8 cellular contexts compared by ENCODE assay signal in genomic region chr15:28096411-28096719, GRCh38. TPM values are rescaled to one million over a fixed set of nuclear protein-coding genes. Genes with fewer than 3 reads are reported as not detected.
DNase-seq lines count a peak whose midpoint lies in the region; ATAC-seq and TF ChIP-seq lines count a peak whose summit lies in the region.

No MANE protein-coding gene starts in this region.

- H3K9me3 Mint-ChIP-seq in activated T-helper 2 cell treated with anti-CD3 and anti-CD28 coated beads, Interferon-gamma antibody, Interleukin-2, Interleukin-4, amounts not matched to agents 10 μg/mL and 5 μg/mL and 100 μg/mL, durations not matched to agents 14 hours and 24 hours and 36 hours: peaks cover 3% of the 10 kb centered on the region

- peaks cover 0 to 100% (median 75%) of the 10 kb centered on the region in 7 donors for H3K27me3 ChIP-seq in heart right ventricle
- peaks cover 50% of the 10 kb centered on the region for H3K27me3 ChIP-seq in lower lobe of right lung (ENCODE audit: low read depth)
- peaks cover 0 to 22% of the 10 kb centered on the region in 2 donors for H3K27me3 ChIP-seq in uterus

- 0 to 1% methylated on average over 15 of the region's 15 CpGs for WGBS in heart right ventricle, 2 donors

- peaks cover 8 to 44% (median 36%) of the 10 kb centered on the region in 9 donors for H3K4me1 ChIP-seq in heart right ventricle
- peaks cover 49% of the 10 kb centered on the region for H3K4me1 ChIP-seq in lower lobe of right lung
- peaks cover 0 to 12% of the 10 kb centered on the region in 2 donors for H3K4me1 ChIP-seq in uterus

- intact Hi-C loops in heart right ventricle (cut with DNase I) (no loop called here), left ventricle myocardium superior (cut with micrococcal nuclease) (no loop called here), lower lobe of right lung (cut with DNase I) (no loop called here), uterus (cut with DNase I; ENCODE audit: low total_unique reads) (no loop called here)
- intact Hi-C loops in activated T-helper 2 cell treated with anti-CD3 and anti-CD28 coated beads, Interferon-gamma antibody, Interleukin-2, Interleukin-4, amounts not matched to agents 10 μg/mL and 5 μg/mL and 100 μg/mL, durations not matched to agents 14 hours and 24 hours and 36 hours (cut with micrococcal nuclease): no loop called here

- CTCF ChIA-PET in GM10248 (lab: Yijun Ruan, JAX): interaction anchor here (1.6 kb wide), 1 partner anchor 11 kb away, joined by 5 read pairs; no protein-coding TSS in a partner anchor

- H3K4me3 ChIP-seq in heart right ventricle (peak overlapping the region in 9 of 10 donors; percentile 44 to 64 (median 52)), lower lobe of right lung (peak overlapping the region; percentile 59), uterus (peak overlapping the region; percentile 27 to 34)

- TF ChIP-seq CTCF in heart right ventricle (IDR thresholded peaks at IDR 0.05): no peak
- no peak for TF ChIP-seq CTCF in lower lobe of right lung (IDR thresholded peaks at IDR 0.05)
- TF ChIP-seq CTCF in uterus (IDR thresholded peaks at IDR 0.05): no peak
- no peak for TF ChIP-seq CTCF in GM10248 (IDR thresholded peaks at IDR 0.05; ENCODE audit: control extremely low read depth, extremely low read depth, low read depth, missing control alignments)

- no peak overlapping the region for H3K27ac Mint-ChIP-seq in activated T-helper 2 cell treated with anti-CD3 and anti-CD28 coated beads, Interferon-gamma antibody, Interleukin-2, Interleukin-4, amounts not matched to agents 10 μg/mL and 5 μg/mL and 100 μg/mL, durations not matched to agents 14 hours and 24 hours and 36 hours

- no peak for TF ChIP-seq POLR2A in uterus (IDR thresholded peaks at IDR 0.05)

- peaks cover 16% of the 10 kb centered on the region for H3K4me1 Mint-ChIP-seq in activated T-helper 2 cell treated with anti-CD3 and anti-CD28 coated beads, Interferon-gamma antibody, Interleukin-2, Interleukin-4, amounts not matched to agents 10 μg/mL and 5 μg/mL and 100 μg/mL, durations not matched to agents 14 hours and 24 hours and 36 hours (ENCODE audit: low read depth)

- ATAC-seq in heart right ventricle (peak in 1 of 8 donors; percentile 6), left ventricle myocardium superior (no peak), lower lobe of right lung (no peak), GM21423 (IDR thresholded peaks at IDR 0.05; ENCODE audit: unreplicated experiment) (no peak)

- H3K27me3 Mint-ChIP-seq in activated T-helper 2 cell treated with anti-CD3 and anti-CD28 coated beads, Interferon-gamma antibody, Interleukin-2, Interleukin-4, amounts not matched to agents 10 μg/mL and 5 μg/mL and 100 μg/mL, durations not matched to agents 14 hours and 24 hours and 36 hours (ENCODE audit: low read depth): peaks cover 57% of the 10 kb centered on the region

- peak overlapping the region; percentile 79 for H3K4me3 Mint-ChIP-seq in activated T-helper 2 cell treated with anti-CD3 and anti-CD28 coated beads, Interferon-gamma antibody, Interleukin-2, Interleukin-4, amounts not matched to agents 10 μg/mL and 5 μg/mL and 100 μg/mL, durations not matched to agents 14 hours and 24 hours and 36 hours (ENCODE audit: low read depth)

- H3K36me3 Mint-ChIP-seq in activated T-helper 2 cell treated with anti-CD3 and anti-CD28 coated beads, Interferon-gamma antibody, Interleukin-2, Interleukin-4, amounts not matched to agents 10 μg/mL and 5 μg/mL and 100 μg/mL, durations not matched to agents 14 hours and 24 hours and 36 hours (ENCODE audit: low read depth): no peaks in the 10 kb centered on the region

- H3K36me3 ChIP-seq in heart right ventricle (no peaks in the 10 kb centered on the region), lower lobe of right lung (no peaks in the 10 kb centered on the region), uterus (no peaks in the 10 kb centered on the region)

- POLR2A ChIA-PET in GM10248 (lab: Yijun Ruan, JAX): no interaction called here

- DNase-seq in heart right ventricle: no peak
- no peak for DNase-seq in left ventricle myocardium superior
- no peak for DNase-seq in activated T-helper 2 cell treated with anti-CD3 and anti-CD28 coated beads, Interferon-gamma antibody, Interleukin-2, Interleukin-4, amounts not matched to agents 10 μg/mL and 5 μg/mL and 100 μg/mL, durations not matched to agents 14 hours and 24 hours and 36 hours (ENCODE audit: low spot score)
- DNase-seq in lower lobe of right lung: no peak
- no peak for DNase-seq in uterus
- no peak for DNase-seq in medulla oblongata (ENCODE audit: extremely low spot score)
- DNase-seq in GM10248 (ENCODE audit: extremely low spot score): no peak

- H3K9me3 ChIP-seq in heart right ventricle (peaks cover 0 to 6% (median 5%) of the 10 kb centered on the region in 11 donors), lower lobe of right lung (peaks cover 4% of the 10 kb centered on the region), uterus (no peaks in the 10 kb centered on the region)

- peak overlapping the region in 5 of 10 donors; percentile 31 to 69 (median 48) for H3K27ac ChIP-seq in heart right ventricle
- peak overlapping the region; percentile 72 for H3K27ac ChIP-seq in lower lobe of right lung
- H3K27ac ChIP-seq in uterus: no peak overlapping the region

RNA-seq across cellular contexts. Expression of gene OCA2, which starts 2.8 kb away (rescaled TPM):
- total RNA-seq in heart right ventricle (under 1 TPM in 4 of 10 donors, not detected in 6; 0.17 to 0.32 (median 0.20) TPM), left ventricle myocardium superior (0.15 TPM), lower lobe of right lung (1.2 TPM), uterus (1 to 10 TPM in 1 of 4 donors, under 1 TPM in 1, not detected in 2; 0.55 to 4.6 TPM)
- polyA plus RNA-seq in heart right ventricle: under 1 TPM; 0.04 to 0.15 TPM
- total RNA-seq in activated T-helper 2 cell treated with anti-CD3 and anti-CD28 coated beads, Interferon-gamma antibody, Interleukin-2, Interleukin-4, amounts not matched to agents 10 μg/mL and 5 μg/mL and 100 μg/mL, durations not matched to agents 14 hours and 24 hours and 36 hours: not detected in 2 replicates
